17 cellular contexts compared by ENCODE assay signal in the genomic region with DNA sequence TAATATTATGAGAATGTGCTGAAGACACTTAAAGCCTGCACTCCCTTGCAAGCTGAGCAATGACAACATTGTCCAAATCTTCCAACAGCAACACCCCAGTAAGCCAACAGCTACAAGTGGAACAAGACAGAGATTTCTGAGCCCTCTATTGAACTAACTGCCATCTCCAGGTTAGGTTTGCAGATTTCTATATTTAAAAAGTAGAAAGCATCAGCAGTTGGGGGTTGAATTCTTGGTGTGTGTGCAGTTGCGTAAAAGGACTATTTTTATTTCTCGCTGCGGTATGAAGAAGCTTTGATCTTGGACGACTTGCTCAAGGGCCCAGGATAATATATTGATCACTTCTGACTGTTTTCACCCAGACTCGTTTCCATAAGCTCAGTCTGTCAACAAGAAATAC.
DNase-seq lines count a peak whose midpoint lies in the region; ATAC-seq lines count a peak whose summit lies in the region.
"Had no signal": no experiment of that assay in that cellular context is flagged by ENCODE, and none has a peak within 500 bp of the region (broad histone marks: within the 10 kb centered on the region; RNA-seq: fewer than 3 reads in every experiment).

No MANE protein-coding gene starts in this region.

- H3K4me2 ChIP-seq in BLaER1 treated with 17β-estradiol and CSF1 and Interleukin-3, amounts not matched to agents 10 nM and 100 nM: peak overlapping the region; percentile 73 to 88 (median 81)
- H3K4me2 ChIP-seq: A549 had no signal

- ATAC-seq in left ventricle myocardium superior: peak; percentile 62
- no peak for ATAC-seq in HG03196 (IDR thresholded peaks at IDR 0.05; ENCODE audit: unreplicated experiment)
- ATAC-seq: A549 had no signal

- no peaks in the 10 kb centered on the region for H3K9me3 ChIP-seq in BLaER1 treated with 17β-estradiol and CSF1 and Interleukin-3, amounts not matched to agents 10 nM and 100 nM (replicated peaks in 1 of 11)
- H3K9me3 ChIP-seq in SK-N-MC (ENCODE audit: low read depth, low read length): no peaks in the 10 kb centered on the region
- H3K9me3 ChIP-seq in CD4-positive, alpha-beta memory T cell (ENCODE audit: control insufficient read depth in 1 of 2, low read length in 2 of 2): no peaks in the 10 kb centered on the region
- H3K9me3 ChIP-seq: A549, SJSA1 had no signal

- intact Hi-C loops in left ventricle myocardium superior (cut with micrococcal nuclease): loop anchor here (5.0 kb wide), 1 partner anchor 80 kb away; no protein-coding TSS in a partner anchor
- intact Hi-C loops in CD4-positive, alpha-beta memory T cell (cut with micrococcal nuclease): no loop called here

- peaks cover 35 to 83% (median 61%) of the 10 kb centered on the region in 10 experiments for H3K4me1 ChIP-seq in BLaER1 treated with 17β-estradiol and CSF1 and Interleukin-3, amounts not matched to agents 10 nM and 100 nM
- peaks cover 46% of the 10 kb centered on the region for H3K4me1 ChIP-seq in rectal smooth muscle tissue (ENCODE audit: control insufficient read depth, insufficient read depth, low read length)
- H3K4me1 ChIP-seq in CD4-positive, alpha-beta memory T cell (ENCODE audit: insufficient read depth, low read length): no peaks in the 10 kb centered on the region
- H3K4me1 ChIP-seq: A549 had no signal

- no peaks in the 10 kb centered on the region for H3K27me3 ChIP-seq in BLaER1 treated with 17β-estradiol and CSF1 and Interleukin-3, amounts not matched to agents 10 nM and 100 nM
- H3K27me3 ChIP-seq in rectal smooth muscle tissue (ENCODE audit: control insufficient read depth, insufficient read depth, low read length): no peaks in the 10 kb centered on the region
- H3K27me3 ChIP-seq in CD4-positive, alpha-beta memory T cell (ENCODE audit: insufficient read depth, low read length): no peaks in the 10 kb centered on the region
- H3K27me3 ChIP-seq: SJSA1 had no signal

- H3K9ac ChIP-seq in BLaER1 treated with 17β-estradiol and CSF1 and Interleukin-3, amounts not matched to agents 10 nM and 100 nM: peak overlapping the region; percentile 64 to 81 (median 77); a peak in 19 of 22 replicates
- H3K9ac ChIP-seq in SK-N-MC (ENCODE audit: insufficient read length) (no peak overlapping the region), rectal smooth muscle tissue (ENCODE audit: low read length) (no peak overlapping the region)

- peaks cover 0 to 15% (median 9%) of the 10 kb centered on the region in 11 experiments; a peak in 8 of 22 replicates for H3K36me3 ChIP-seq in BLaER1 treated with 17β-estradiol and CSF1 and Interleukin-3, amounts not matched to agents 10 nM and 100 nM
- no peaks in the 10 kb centered on the region for H3K36me3 ChIP-seq in SK-N-MC (ENCODE audit: insufficient read depth, low read length)
- no peaks in the 10 kb centered on the region for H3K36me3 ChIP-seq in rectal smooth muscle tissue (ENCODE audit: control insufficient read depth, insufficient read depth, low read length)
- no peaks in the 10 kb centered on the region for H3K36me3 ChIP-seq in CD4-positive, alpha-beta memory T cell (ENCODE audit: insufficient read depth, low read length)
- H3K36me3 ChIP-seq: SJSA1 had no signal

- H3K4me3 Mint-ChIP-seq in CD4-positive, alpha-beta memory T cell: no peak overlapping the region
- H3K4me3 Mint-ChIP-seq: central memory CD8-positive, alpha-beta T cell had no signal

- peak overlapping the region; percentile 77 to 95 (median 88); a peak in 21 of 22 replicates for H3K27ac ChIP-seq in BLaER1 treated with 17β-estradiol and CSF1 and Interleukin-3, amounts not matched to agents 10 nM and 100 nM
- H3K27ac ChIP-seq in SK-N-MC (peak overlapping the region; percentile 90; the same call in 1 of the 2 replicates), rectal smooth muscle tissue (ENCODE audit: low read depth, low read length) (peak overlapping the region; percentile 78)
- H3K27ac ChIP-seq in CD4-positive, alpha-beta memory T cell (ENCODE audit: low read depth, low read length): no peak overlapping the region
- H3K27ac ChIP-seq: A549, SJSA1 had no signal

- H3K9me3 Mint-ChIP-seq in CD4-positive, alpha-beta memory T cell: no peaks in the 10 kb centered on the region
- H3K9me3 Mint-ChIP-seq: central memory CD8-positive, alpha-beta T cell had no signal

- DNase-seq in SK-N-MC (ENCODE audit: low read depth, low spot score): no peak
- no peak for DNase-seq in left ventricle myocardium superior
- DNase-seq in CD4-positive, alpha-beta memory T cell: no peak
- no peak for DNase-seq in islet precursor cell
- DNase-seq in GM19240 (ENCODE audit: insufficient read length, low spot score): no peak
- DNase-seq: activated naive CD4-positive, alpha-beta T cell treated with Interleukin-2 at 50 U/mL for 16 hours; erythroblast; H7; NCI-H2081 treated with DMSO at 0.1 percent for 48 hours; NCI-H82; small intestine had no signal

- POLR2A ChIA-PET in CD4-positive, alpha-beta memory T cell (lab: Charles Lee; ENCODE audit: partially characterized antibody): no interaction called here

- H3K4me1 Mint-ChIP-seq in CD4-positive, alpha-beta memory T cell: peaks cover 0 to 1% (median 0%) of the 10 kb centered on the region in 4 donors
- H3K4me1 Mint-ChIP-seq: central memory CD8-positive, alpha-beta T cell had no signal

- CTCF ChIA-PET in CD4-positive, alpha-beta memory T cell (lab: Charles Lee; ENCODE audit: partially characterized antibody): interaction anchor here (1.3 kb wide), 1 partner anchor 385 kb away, joined by 4 read pairs; no protein-coding TSS in a partner anchor

- H4K20me1 ChIP-seq in BLaER1 treated with 17β-estradiol and CSF1 and Interleukin-3, amounts not matched to agents 10 nM and 100 nM: no peaks in the 10 kb centered on the region

- H3K4me3 ChIP-seq in BLaER1 treated with 17β-estradiol and CSF1 and Interleukin-3, amounts not matched to agents 10 nM and 100 nM: peak overlapping the region in 3 of 10 experiments; percentile 4 to 32 (median 27); a peak in 2 of 20 replicates
- H3K4me3 ChIP-seq in SK-N-MC (peak overlapping the region; percentile 70; the same call in 1 of the 2 replicates), rectal smooth muscle tissue (ENCODE audit: low read length) (no peak overlapping the region)
- H3K4me3 ChIP-seq in CD4-positive, alpha-beta memory T cell (ENCODE audit: low read length in 2 of 2): no peak overlapping the region
- H3K4me3 ChIP-seq: A549, SJSA1 had no signal

- no peaks in the 10 kb centered on the region for H3K27me3 Mint-ChIP-seq in CD4-positive, alpha-beta memory T cell
- H3K27me3 Mint-ChIP-seq: central memory CD8-positive, alpha-beta T cell had no signal

- no peak overlapping the region for H3K27ac Mint-ChIP-seq in CD4-positive, alpha-beta memory T cell

- H3K36me3 Mint-ChIP-seq in CD4-positive, alpha-beta memory T cell: peaks cover 42 to 47% of the 10 kb centered on the region in 2 donors

Comparison
In these comparisons a context has a peak if more than half of its experiments do, and no peak if none do; other contexts are left out.
1. H3K9ac ChIP-seq: peak in BLaER1 treated with 17β-estradiol and CSF1 and Interleukin-3, amounts not matched to agents 10 nM and 100 nM (11 of 11); none in SK-N-MC (single experiment) and rectal smooth muscle tissue (single experiment).